In genomic region chr2:61439241-61440002, GRCh38 we compare ENCODE assay signal across 13 cellular contexts. TPM values are rescaled to one million over a fixed set of nuclear protein-coding genes. Genes with fewer than 3 reads are reported as not detected.
A peak's percentile ranks its signal among the peaks of the same experiment; 100 is the strongest.
DNase-seq lines count a peak whose midpoint lies in the region; ATAC-seq and TF ChIP-seq lines count a peak whose summit lies in the region.
"Had no signal": no experiment of that assay in that cellular context is flagged by ENCODE, and none has a peak within 500 bp of the region (broad histone marks: within the 10 kb centered on the region; RNA-seq: fewer than 3 reads in every experiment).

No MANE protein-coding gene starts in this region.

- H4K20me1 ChIP-seq in OCI-LY1 (ENCODE audit: insufficient read depth, low read length): no peaks in the 10 kb centered on the region

- no peak overlapping the region for H2AFZ ChIP-seq in OCI-LY1 (ENCODE audit: low read length)
- H2AFZ ChIP-seq: GM23248 had no signal

- no peaks in the 10 kb centered on the region for H3K27me3 ChIP-seq in OCI-LY1 (ENCODE audit: insufficient read depth, low read length)
- no peaks in the 10 kb centered on the region for H3K27me3 ChIP-seq in left ventricle myocardium inferior (ENCODE audit: low read depth)

- H3K4me1 ChIP-seq in OCI-LY1 (ENCODE audit: insufficient read depth, low read length, severe bottlenecking) (peaks cover 72% of the 10 kb centered on the region), left ventricle myocardium inferior (peaks cover 86% of the 10 kb centered on the region)

- H3K9me3 ChIP-seq in OCI-LY1 (ENCODE audit: low read length) (no peaks in the 10 kb centered on the region), left ventricle myocardium inferior (replicated peaks) (peaks cover 14% of the 10 kb centered on the region)

- peaks cover 7% of the 10 kb centered on the region for H3K4me1 Mint-ChIP-seq in glutamatergic neuron (ENCODE audit: low read depth, unreplicated experiment)

- peak overlapping the region; percentile 13; the same call in 1 of the 2 replicates for H3K4me2 ChIP-seq in OCI-LY1 (ENCODE audit: low read length)
- H3K4me2 ChIP-seq: SK-N-SH had no signal

- ATAC-seq in sciatic nerve (peak; percentile 44), GM21447 (IDR thresholded peaks at IDR 0.05; ENCODE audit: unreplicated experiment) (no peak)

- no peak overlapping the region; the same call in 1 of the 2 replicates for H3K9ac ChIP-seq in OCI-LY1 (ENCODE audit: low read length)
- H3K9ac ChIP-seq: GM23248, SK-N-SH had no signal

- no peaks in the 10 kb centered on the region for H3K9me2 ChIP-seq in OCI-LY1 (ENCODE audit: low read depth, low read length)
- H3K9me2 ChIP-seq: SK-N-SH had no signal

- peaks cover 2% of the 10 kb centered on the region for H3K27me3 Mint-ChIP-seq in glutamatergic neuron (ENCODE audit: unreplicated experiment)
- H3K27me3 Mint-ChIP-seq: stimulated activated naive CD8-positive, alpha-beta T cell treated with anti-CD3 and anti-CD28 coated beads, Interleukin-15, Interleukin-2, amounts not matched to agents 100 ng/mL and 50 ng/mL, for 24 hours had no signal

- TF ChIP-seq CTCF in OCI-LY1 (IDR thresholded peaks at IDR 0.05; ENCODE audit: low read length) (no peak), left ventricle myocardium inferior (IDR thresholded peaks at IDR 0.05; ENCODE audit: borderline replicate concordance) (no peak), glutamatergic neuron (IDR thresholded peaks at IDR 0.05; ENCODE audit: partially characterized antibody, unreplicated experiment) (no peak)

- no peaks in the 10 kb centered on the region for H3F3A ChIP-seq in OCI-LY1 (ENCODE audit: insufficient read depth, low read length)

- peak overlapping the region; percentile 57 for H3K27ac ChIP-seq in OCI-LY1 (ENCODE audit: low read depth, low read length, poor library complexity, severe bottlenecking)
- H3K27ac ChIP-seq in left ventricle myocardium inferior (replicated peaks): peak overlapping the region; percentile 82
- H3K27ac ChIP-seq: GM23248 had no signal

- peaks cover 6% of the 10 kb centered on the region for H3K36me3 Mint-ChIP-seq in glutamatergic neuron (ENCODE audit: unreplicated experiment)

- intact Hi-C loops in left ventricle myocardium inferior (cut with micrococcal nuclease) (no loop called here), sciatic nerve (cut with DNase I) (no loop called here)

- peaks cover 94% of the 10 kb centered on the region for H3K79me2 ChIP-seq in OCI-LY1 (ENCODE audit: insufficient read depth, low read length)

- DNase-seq in DMS53 (lab: John Stamatoyannopoulos, UW) (peak; percentile 89), left ventricle myocardium inferior (peak; percentile 72), sciatic nerve (ENCODE audit: low spot score) (no peak), COLO829 (ENCODE audit: low spot score) (no peak), glutamatergic neuron (no peak)
- DNase-seq in activated CD4-positive, alpha-beta T cell treated with anti-CD3 and anti-CD28 coated beads for 1 hour: no peak
- DNase-seq: GM23248; NCI-H1105; SK-N-SH; stimulated activated CD4-positive, alpha-beta T cell treated with anti-CD3 and anti-CD28 coated beads, Interleukin-2, amount 100 ng/mL, for 48 hours had no signal

- peaks cover 11% of the 10 kb centered on the region for H3K9me3 Mint-ChIP-seq in glutamatergic neuron (ENCODE audit: unreplicated experiment)
- H3K9me3 Mint-ChIP-seq: stimulated activated naive CD8-positive, alpha-beta T cell treated with anti-CD3 and anti-CD28 coated beads, Interleukin-15, Interleukin-2, amounts not matched to agents 100 ng/mL and 50 ng/mL, for 24 hours had no signal

- no peak overlapping the region for H3K27ac Mint-ChIP-seq in glutamatergic neuron (ENCODE audit: unreplicated experiment)
- H3K27ac Mint-ChIP-seq: stimulated activated naive CD8-positive, alpha-beta T cell treated with anti-CD3 and anti-CD28 coated beads, Interleukin-15, Interleukin-2, amounts not matched to agents 100 ng/mL and 50 ng/mL, for 24 hours had no signal

- H3K36me3 ChIP-seq in OCI-LY1 (ENCODE audit: insufficient read depth, low read length) (peaks cover 4% of the 10 kb centered on the region; the same call in 1 of the 2 replicates), left ventricle myocardium inferior (no peaks in the 10 kb centered on the region)

- no peak overlapping the region for H3K4me3 Mint-ChIP-seq in glutamatergic neuron (ENCODE audit: unreplicated experiment)
- H3K4me3 Mint-ChIP-seq: stimulated activated naive CD8-positive, alpha-beta T cell treated with anti-CD3 and anti-CD28 coated beads, Interleukin-15, Interleukin-2, amounts not matched to agents 100 ng/mL and 50 ng/mL, for 24 hours had no signal

- H3K4me3 ChIP-seq in OCI-LY1 (ENCODE audit: low read depth, low read length, poor library complexity, severe bottlenecking): no peak overlapping the region
- peak overlapping the region; percentile 24 for H3K4me3 ChIP-seq in left ventricle myocardium inferior
- H3K4me3 ChIP-seq: GM23248 had no signal

RNA-seq across cellular contexts. Expression of gene USP34, which starts 31.5 kb away (rescaled TPM):
- total RNA-seq in left ventricle myocardium inferior (50.0 TPM), sciatic nerve (154 TPM), glutamatergic neuron (ENCODE audit: unreplicated experiment) (104 TPM)

Comparison
In these comparisons a context has a peak if more than half of its experiments do, and no peak if none do; other contexts are left out.
1. DNase-seq: peak in DMS53 (single experiment) and left ventricle myocardium inferior (single experiment); none in sciatic nerve (single experiment), activated CD4-positive, alpha-beta T cell treated with anti-CD3 and anti-CD28 coated beads for 1 hour (single experiment), COLO829 (single experiment) and glutamatergic neuron (single experiment).